14 cellular contexts compared by ENCODE assay signal in genomic region chr7:92622680-92623079, GRCh38. TPM values are rescaled to one million over a fixed set of nuclear protein-coding genes. Genes with fewer than 3 reads are reported as not detected.
DNase-seq lines count a peak whose midpoint lies in the region; ATAC-seq, FAIRE-seq and TF ChIP-seq lines count a peak whose summit lies in the region.
"Had no signal": no experiment of that assay in that cellular context is flagged by ENCODE, and none has a peak within 500 bp of the region (broad histone marks: within the 10 kb centered on the region; RNA-seq: fewer than 3 reads in every experiment).

No MANE protein-coding gene starts in this region.

- no peak for DNase-seq in activated CD8-positive, alpha-beta memory T cell treated with anti-CD3 and anti-CD28 coated beads, Interleukin-2, amount 10 ng/mL, durations not matched to agents 7 days and 5 days
- no peak for DNase-seq in activated CD8-positive, alpha-beta memory T cell treated with anti-CD3 and anti-CD28 coated beads, Interleukin-2, amount 50 U/mL, for 4 hours
- DNase-seq in WTC11 (ENCODE audit: low spot score) (no peak), natural killer cell (no peak), small intestine (no peak), HCEC 1CT (no peak), NCI-H2107 (lab: John Stamatoyannopoulos, UW) (no peak)
- DNase-seq: effector CD4-positive, alpha-beta T cell; NCI-H1092; NCI-H510A; stimulated activated CD4-positive, alpha-beta T cell treated with anti-CD3 and anti-CD28 coated beads, Interleukin-2, amount 100 ng/mL, for 48 hours had no signal

- no peak for ATAC-seq in activated CD8-positive, alpha-beta memory T cell treated with anti-CD3 and anti-CD28 coated beads, Interleukin-2, amount 10 ng/mL, durations not matched to agents 7 days and 5 days
- peak; percentile 1 for ATAC-seq in GM21381 (IDR thresholded peaks at IDR 0.05; ENCODE audit: unreplicated experiment)
- no peak for ATAC-seq in WTC11
- ATAC-seq in natural killer cell = no peak

- H3K27me3 Mint-ChIP-seq in activated CD8-positive, alpha-beta memory T cell treated with anti-CD3 and anti-CD28 coated beads, Interleukin-2, amount 10 ng/mL, durations not matched to agents 7 days and 5 days = no peaks in the 10 kb centered on the region
- no peaks in the 10 kb centered on the region; the same call in 1 of the 2 replicates for H3K27me3 Mint-ChIP-seq in WTC11 (ENCODE audit: low read depth)
- H3K27me3 Mint-ChIP-seq in natural killer cell (ENCODE audit: low read depth in 2 of 2) = no peaks in the 10 kb centered on the region

- TF ChIP-seq CTCF in WTC11 (IDR thresholded peaks at IDR 0.05) = no peak
- TF ChIP-seq CTCF in natural killer cell (IDR thresholded peaks at IDR 0.05) = no peak

- peaks cover 2% of the 10 kb centered on the region for H3K9me3 Mint-ChIP-seq in activated CD8-positive, alpha-beta memory T cell treated with anti-CD3 and anti-CD28 coated beads, Interleukin-2, amount 10 ng/mL, durations not matched to agents 7 days and 5 days (ENCODE audit: low read depth)
- H3K9me3 Mint-ChIP-seq in WTC11 (no peaks in the 10 kb centered on the region), natural killer cell (no peaks in the 10 kb centered on the region)

- CTCF ChIA-PET in activated CD8-positive, alpha-beta memory T cell treated with anti-CD3 and anti-CD28 coated beads, Interleukin-2, amount 10 ng/mL, durations not matched to agents 7 days and 5 days (lab: Charles Lee) = interaction anchor here (0.7 to 4.5 kb wide), 3 partner anchors 10 to 207 kb away, joined by 3 to 20 read pairs (median 4); no protein-coding TSS in a partner anchor
- CTCF ChIA-PET in WTC11 (lab: Charles Lee) = no interaction called here

- peaks cover 67% of the 10 kb centered on the region for H3K4me1 Mint-ChIP-seq in activated CD8-positive, alpha-beta memory T cell treated with anti-CD3 and anti-CD28 coated beads, Interleukin-2, amount 10 ng/mL, durations not matched to agents 7 days and 5 days
- H3K4me1 Mint-ChIP-seq in WTC11 = 0 out of 2 replicates have a peak, but pooled peaks cover 4% of the 10 kb centered on the region
- peaks cover 45 to 48% of the 10 kb centered on the region in 2 donors for H3K4me1 Mint-ChIP-seq in natural killer cell

- intact Hi-C loops in natural killer cell (cut with micrococcal nuclease) = no loop called here

- H3K27me3 ChIP-seq in small intestine (ENCODE audit: control insufficient read depth in 2 of 2, insufficient read depth in 2 of 2, low read length in 2 of 2) = no peaks in the 10 kb centered on the region
- H3K27me3 ChIP-seq: vagina had no signal

- peak overlapping the region; percentile 92 for H3K27ac Mint-ChIP-seq in activated CD8-positive, alpha-beta memory T cell treated with anti-CD3 and anti-CD28 coated beads, Interleukin-2, amount 10 ng/mL, durations not matched to agents 7 days and 5 days
- H3K27ac Mint-ChIP-seq in WTC11 (peak overlapping the region; percentile 34; the same call in 1 of the 2 replicates), natural killer cell (peak overlapping the region; percentile 84 to 95)

- H3K4me1 ChIP-seq in small intestine (ENCODE audit: control insufficient read depth in 2 of 2, insufficient read depth in 1 of 2, low read depth in 1 of 2, low read length in 1 of 2) = peaks cover 0 to 3% of the 10 kb centered on the region in 2 donors

- POLR2A ChIA-PET in WTC11 (lab: Charles Lee) = no interaction called here

- H3K36me3 Mint-ChIP-seq in activated CD8-positive, alpha-beta memory T cell treated with anti-CD3 and anti-CD28 coated beads, Interleukin-2, amount 10 ng/mL, durations not matched to agents 7 days and 5 days = peaks cover 60% of the 10 kb centered on the region
- no peaks in the 10 kb centered on the region for H3K36me3 Mint-ChIP-seq in WTC11
- no peaks in the 10 kb centered on the region for H3K36me3 Mint-ChIP-seq in natural killer cell

- FAIRE-seq in small intestine (lab: Jason Lieb, UNC) = no peak
- FAIRE-seq: H1 had no signal

- no peak overlapping the region for H3K27ac ChIP-seq in small intestine (ENCODE audit: low read depth in 1 of 2, low read length in 1 of 2)

- H3K9me3 ChIP-seq in small intestine (ENCODE audit: control insufficient read depth, low read depth) = no peaks in the 10 kb centered on the region
- H3K9me3 ChIP-seq: vagina had no signal

- H3K36me3 ChIP-seq in small intestine (ENCODE audit: control insufficient read depth in 2 of 2, insufficient read depth in 2 of 2, low read length in 2 of 2) = peaks cover 0 to 3% of the 10 kb centered on the region in 2 donors
- H3K36me3 ChIP-seq: vagina had no signal

- no peak overlapping the region for H3K4me3 Mint-ChIP-seq in activated CD8-positive, alpha-beta memory T cell treated with anti-CD3 and anti-CD28 coated beads, Interleukin-2, amount 10 ng/mL, durations not matched to agents 7 days and 5 days
- no peak overlapping the region for H3K4me3 Mint-ChIP-seq in WTC11
- no peak overlapping the region for H3K4me3 Mint-ChIP-seq in natural killer cell

- no peak overlapping the region for H3K4me3 ChIP-seq in small intestine (ENCODE audit: low read depth in 1 of 2, low read length in 2 of 2)
- H3K4me3 ChIP-seq: vagina had no signal

- 57 to 75% (median 73%) methylated on average over 3 of the region's 3 CpGs for WGBS in small intestine, 3 donors

TF ChIP-seq in WTC11, 78 proteins besides CTCF, POLR2A, EP300 and RAD21 (continues in another document):
- TF ChIP-seq GABPB1 (CRISPR knock-in tag; IDR thresholded peaks at IDR 0.05) (no peak), ZMAT4 (CRISPR knock-in tag; IDR thresholded peaks at IDR 0.05) (no peak), CREM (CRISPR knock-in tag; IDR thresholded peaks at IDR 0.05) (no peak), CBFB (CRISPR knock-in tag; IDR thresholded peaks at IDR 0.05; ENCODE audit: low read depth) (no peak), ZNF416 (CRISPR knock-in tag; IDR thresholded peaks at IDR 0.05) (no peak), MLX (CRISPR knock-in tag; IDR thresholded peaks at IDR 0.05) (no peak), NFATC4 (CRISPR knock-in tag; IDR thresholded peaks at IDR 0.05) (no peak), ARID4B (CRISPR knock-in tag; IDR thresholded peaks at IDR 0.05; ENCODE audit: borderline replicate concordance) (no peak), ZSCAN18 (CRISPR knock-in tag; IDR thresholded peaks at IDR 0.05) (no peak), KAT7 (CRISPR knock-in tag; IDR thresholded peaks at IDR 0.05; ENCODE audit: borderline replicate concordance) (no peak)

RNA-seq across cellular contexts. Expression of gene FAM133B, which starts 32.5 kb away (rescaled TPM):
- total RNA-seq in activated CD8-positive, alpha-beta memory T cell treated with anti-CD3 and anti-CD28 coated beads, Interleukin-2, amount 10 ng/mL, durations not matched to agents 7 days and 5 days = 10 to 100 TPM; 30.8 to 35.9 TPM
- total RNA-seq in WTC11 (2021) = 32.2 to 34.9 TPM (median 32.5 TPM) in 3 replicates
- 10 to 100 TPM; 68.5 to 75.1 (median 72.5) TPM for total RNA-seq in natural killer cell
- 10 to 100 TPM; 14.2 to 25.4 (median 23.7) TPM for polyA plus RNA-seq in small intestine

Comparison
In these comparisons a context has a peak if more than half of its experiments do, and no peak if none do; other contexts are left out.
1. H3K27ac Mint-ChIP-seq: peak in every context shown above with its lines; median percentile 92 in activated CD8-positive, alpha-beta memory T cell treated with anti-CD3 and anti-CD28 coated beads, Interleukin-2, amount 10 ng/mL, durations not matched to agents 7 days and 5 days; 90 in natural killer cell; 34 in WTC11.